In the genomic region with DNA sequence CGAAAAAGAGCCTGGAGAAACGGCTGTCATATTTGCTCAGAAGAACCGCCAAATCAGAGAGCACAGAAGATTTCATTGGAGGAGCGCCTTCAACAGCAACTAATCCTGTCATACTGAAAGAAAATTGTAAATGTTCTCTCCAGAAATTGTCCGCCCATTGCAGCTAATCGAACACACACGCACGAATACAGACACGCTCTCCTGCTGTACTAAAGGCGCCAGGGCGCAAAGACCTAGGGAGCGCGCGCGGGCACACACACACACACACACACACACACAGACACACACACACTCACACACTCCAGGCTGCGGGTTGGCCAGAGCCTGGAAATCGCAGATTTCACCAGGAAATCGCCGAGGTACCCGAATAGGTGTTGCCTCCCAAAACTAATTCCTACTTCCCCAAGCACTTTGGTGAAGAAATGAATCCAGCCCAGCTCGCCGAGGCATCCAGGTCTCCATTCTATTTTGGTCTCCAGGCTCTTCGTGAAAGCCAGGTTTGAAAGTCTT, we compare ENCODE assay signal across 12 cellular contexts. TPM values are rescaled to one million over a fixed set of nuclear protein-coding genes. Genes with fewer than 3 reads are reported as not detected.
DNase-seq lines count a peak whose midpoint lies in the region; ATAC-seq, FAIRE-seq and TF ChIP-seq lines count a peak whose summit lies in the region.
"Had no signal": no experiment of that assay in that cellular context is flagged by ENCODE, and none has a peak within 500 bp of the region (broad histone marks: within the 10 kb centered on the region; RNA-seq: fewer than 3 reads in every experiment).

Gene CHRM2 (plus strand): TSS at position 157 of the 510 bp plus-strand sequence. CDS start 146,214 bp downstream, outside the sequence.

- no peak within 1 kb of the TSS for H3K27ac Mint-ChIP-seq in neural crest cell (ENCODE audit: unreplicated experiment)
- H3K27ac Mint-ChIP-seq: stimulated activated memory B cell treated with anti-CD40 and anti-IgM and Interleukin-4, amounts not matched to agents 10 μg/mL and 1 μg/mL and 100 μg/mL, for 72 hours had no signal

- TF ChIP-seq CTCF in fibroblast of pulmonary artery (IDR thresholded peaks at IDR 0.05; ENCODE audit: low read length, missing control alignments) = no peak
- no peak for TF ChIP-seq CTCF in neural crest cell (conservative IDR thresholded peaks at IDR 0.05)

- peak within 1 kb of the TSS; percentile 45 for H3K4me3 ChIP-seq in fibroblast of pulmonary artery (replicated peaks; ENCODE audit: low read depth, low read length)

- FAIRE-seq in RCC 7860 (lab: Jason Lieb, UNC) = no peak
- FAIRE-seq: colon, TTC549 had no signal

- ATAC-seq in HG02588 (IDR thresholded peaks at IDR 0.05; ENCODE audit: unreplicated experiment) = no peak
- ATAC-seq: naive thymus-derived CD4-positive, alpha-beta T cell; stimulated activated memory B cell treated with anti-CD40 and anti-IgM and Interleukin-4, amounts not matched to agents 10 μg/mL and 1 μg/mL and 100 μg/mL, for 72 hours had no signal

- H3K4me1 Mint-ChIP-seq in neural crest cell = peaks cover 30% of the 10 kb centered on the region

- no peaks in the 10 kb centered on the region for H3K9me3 Mint-ChIP-seq in neural crest cell
- H3K9me3 Mint-ChIP-seq: stimulated activated memory B cell treated with anti-CD40 and anti-IgM and Interleukin-4, amounts not matched to agents 10 μg/mL and 1 μg/mL and 100 μg/mL, for 72 hours had no signal

- DNase-seq in DMS53 treated with DMSO at 0.1 percent for 48 hours (lab: John Stamatoyannopoulos, UW; ENCODE audit: unreplicated experiment) = peak; percentile 24
- DNase-seq in NCI-H526 treated with DMSO at 0.1 percent for 48 hours (lab: John Stamatoyannopoulos, UW) = peak; percentile 50
- DNase-seq in fibroblast of pulmonary artery (ENCODE audit: low read depth) = peak; percentile 25
- DNase-seq in neural crest cell (ENCODE audit: low read depth, low spot score) = peak; percentile 15
- no peak for DNase-seq in NCI-H345 treated with DMSO at 0.1 percent for 48 hours (lab: John Stamatoyannopoulos, UW; ENCODE audit: unreplicated experiment)
- DNase-seq in NCI-H1930 (lab: John Stamatoyannopoulos, UW) = no peak
- DNase-seq in RCC 7860 (ENCODE audit: low spot score) = no peak
- DNase-seq: naive thymus-derived CD4-positive, alpha-beta T cell had no signal

- H3K36me3 Mint-ChIP-seq in neural crest cell (ENCODE audit: low read depth) = no peaks in the 10 kb centered on the region
- H3K36me3 Mint-ChIP-seq: stimulated activated memory B cell treated with anti-CD40 and anti-IgM and Interleukin-4, amounts not matched to agents 10 μg/mL and 1 μg/mL and 100 μg/mL, for 72 hours had no signal

- H3K4me3 Mint-ChIP-seq in neural crest cell = peak within 1 kb of the TSS; percentile 85
- H3K4me3 Mint-ChIP-seq: naive thymus-derived CD4-positive, alpha-beta T cell; stimulated activated memory B cell treated with anti-CD40 and anti-IgM and Interleukin-4, amounts not matched to agents 10 μg/mL and 1 μg/mL and 100 μg/mL, for 72 hours had no signal

- H3K27me3 Mint-ChIP-seq in neural crest cell (ENCODE audit: low read depth) = peaks cover 88% of the 10 kb centered on the region

RNA-seq across cellular contexts. Expression of gene CHRM2, which starts in this region (rescaled TPM):
- 0.14 TPM in 2 replicates for total RNA-seq in neural crest cell
- total RNA-seq: naive thymus-derived CD4-positive, alpha-beta T cell had no signal

Comparison
In these comparisons a context has a peak if more than half of its experiments do, and no peak if none do; other contexts are left out.
1. Peak in DNase-seq in neural crest cell; RNA of the gene not detected or under 1 TPM.
2. DNase-seq: peak in DMS53 treated with DMSO at 0.1 percent for 48 hours (single experiment), NCI-H526 treated with DMSO at 0.1 percent for 48 hours (single experiment) and fibroblast of pulmonary artery (single experiment); none in NCI-H345 treated with DMSO at 0.1 percent for 48 hours (single experiment), NCI-H1930 (0 of 2) and RCC 7860 (single experiment).